1 cellular context compared by ENCODE assay signal in genomic region chr19:12792048-12792852, GRCh38.
TF ChIP-seq lines count a peak whose summit lies in the region.

No MANE protein-coding gene starts in this region.

TF ChIP-seq in GM12878, 131 proteins besides CTCF, POLR2A, EP300 and RAD21 (continued from another document):
- no peak for TF ChIP-seq MYC (IDR thresholded peaks at IDR 0.05; ENCODE audit: insufficient read depth, insufficient read length, insufficient replicate concordance, low read length, severe bottlenecking)
- TF ChIP-seq IKZF1 (conservative IDR thresholded peaks at IDR 0.05), result peak; percentile 50; the same call in 1 of the 2 replicates
- TF ChIP-seq E4F1 (IDR thresholded peaks at IDR 0.05; ENCODE audit: borderline replicate concordance, partially characterized antibody), result no peak
- TF ChIP-seq GATAD2B (conservative IDR thresholded peaks at IDR 0.05; ENCODE audit: low read depth), result peak; percentile 60
- peak; percentile 14; the same call in 1 of the 2 replicates for TF ChIP-seq ESRRA (IDR thresholded peaks at IDR 0.05; ENCODE audit: low read length)
TF ChIP-seq in GM12878: peak in this region for 35.
